26 cellular contexts compared by ENCODE assay signal in genomic region chr1:26022404-26022779, GRCh38. TPM values are rescaled to one million over a fixed set of nuclear protein-coding genes. Genes with fewer than 3 reads are reported as not detected.
A peak's percentile ranks its signal among the peaks of the same experiment; 100 is the strongest.
DNase-seq lines count a peak whose midpoint lies in the region; ATAC-seq and TF ChIP-seq lines count a peak whose summit lies in the region.
"Had no signal": no experiment of that assay in that cellular context is flagged by ENCODE, and none has a peak within 500 bp of the region (broad histone marks: within the 10 kb centered on the region; RNA-seq: fewer than 3 reads in every experiment).

No MANE protein-coding gene starts in this region.

- TF ChIP-seq CTCF in heart right ventricle (IDR thresholded peaks at IDR 0.05), result no peak
- no peak for TF ChIP-seq CTCF in neural progenitor cell (IDR thresholded peaks at IDR 0.05)
- no peak for TF ChIP-seq CTCF in uterus (IDR thresholded peaks at IDR 0.05)

- peaks cover 57% of the 10 kb centered on the region for H3K4me1 Mint-ChIP-seq in neural progenitor cell

- no peaks in the 10 kb centered on the region for H3K9me3 Mint-ChIP-seq in neural progenitor cell
- H3K9me3 Mint-ChIP-seq: activated T-helper 2 cell treated with anti-CD3 and anti-CD28 coated beads, Interferon-gamma antibody, Interleukin-2, Interleukin-4, amounts not matched to agents 10 μg/mL and 5 μg/mL and 100 μg/mL, durations not matched to agents 14 hours and 24 hours and 36 hours had no signal

- no peak overlapping the region for H2AFZ ChIP-seq in neural progenitor cell (replicated peaks)

- DNase-seq in heart right ventricle (no peak), Right ventricle myocardium superior (no peak), neural progenitor cell (ENCODE audit: low spot score) (no peak), uterus (no peak), Kasumi-1 (lab: John Stamatoyannopoulos, UW) (no peak), LoVo (ENCODE audit: low spot score) (no peak)
- DNase-seq in activated CD8-positive, alpha-beta memory T cell treated with anti-CD3 and anti-CD28 coated beads for 24 hours, result no peak
- DNase-seq: activated CD4-positive, alpha-beta T cell treated with anti-CD3 and anti-CD28 coated beads for 48 hours; central memory CD4-positive, alpha-beta T cell; DMS153; effector memory CD4-positive, alpha-beta T cell; GF-D8; left lung; NCI-H2029 treated with DMSO at 0.1 percent for 48 hours; NCI-H446 treated with DMSO at 0.1 percent for 48 hours; small intestine; stimulated activated CD4-positive, alpha-beta T cell treated with anti-CD3 and anti-CD28 coated beads, Interleukin-4, amount 100 ng/mL, for 24 hours; SW 1271 had no signal

- TF ChIP-seq POLR2A in uterus (IDR thresholded peaks at IDR 0.05), result no peak

- no peaks in the 10 kb centered on the region for H4K20me1 ChIP-seq in neural progenitor cell (ENCODE audit: low read depth)

- ATAC-seq in heart right ventricle (peak in 4 of 8 donors; percentile 1 to 10 (median 1)), Right ventricle myocardium superior (ENCODE audit: poor library complexity) (no peak)
- ATAC-seq: GM12878 had no signal

- H3K4me3 Mint-ChIP-seq in neural progenitor cell, result peak overlapping the region; percentile 66
- H3K4me3 Mint-ChIP-seq: CD14-positive monocyte had no signal

- no peak overlapping the region for H3K27ac Mint-ChIP-seq in neural progenitor cell
- H3K27ac Mint-ChIP-seq: activated T-helper 2 cell treated with anti-CD3 and anti-CD28 coated beads, Interferon-gamma antibody, Interleukin-2, Interleukin-4, amounts not matched to agents 10 μg/mL and 5 μg/mL and 100 μg/mL, durations not matched to agents 14 hours and 24 hours and 36 hours had no signal

- H3K4me2 ChIP-seq in neural progenitor cell, result peak overlapping the region; percentile 70
- H3K4me2 ChIP-seq: KMS-11 had no signal

- H3K9me3 ChIP-seq in heart right ventricle (no peaks in the 10 kb centered on the region), neural progenitor cell (ENCODE audit: low read depth) (no peaks in the 10 kb centered on the region), uterus (no peaks in the 10 kb centered on the region)
- H3K9me3 ChIP-seq: esophagus muscularis mucosa, left lung had no signal

- no peaks in the 10 kb centered on the region for H3K36me3 Mint-ChIP-seq in neural progenitor cell

- H3K36me3 ChIP-seq in heart right ventricle (no peaks in the 10 kb centered on the region), neural progenitor cell (no peaks in the 10 kb centered on the region), uterus (no peaks in the 10 kb centered on the region)
- H3K36me3 ChIP-seq: esophagus muscularis mucosa, left lung had no signal

- H3K4me1 ChIP-seq in heart right ventricle (peaks cover 9 to 65% (median 38%) of the 10 kb centered on the region in 9 donors), neural progenitor cell (peaks cover 10% of the 10 kb centered on the region), uterus (peaks cover 0 to 5% of the 10 kb centered on the region in 2 donors)

- peaks cover 5% of the 10 kb centered on the region for H3K27me3 Mint-ChIP-seq in neural progenitor cell (ENCODE audit: insufficient read depth, low read depth)

- H3K79me2 ChIP-seq in neural progenitor cell (ENCODE audit: low read depth), result no peaks in the 10 kb centered on the region

- 50 to 55% methylated on average over 8 of the region's 8 CpGs for WGBS in heart right ventricle, 2 donors

- H3K27me3 ChIP-seq in heart right ventricle (no peaks in the 10 kb centered on the region), neural progenitor cell (no peaks in the 10 kb centered on the region), uterus (no peaks in the 10 kb centered on the region)
- H3K27me3 ChIP-seq: esophagus muscularis mucosa, left lung had no signal

- H3K4me3 ChIP-seq in heart right ventricle (peak overlapping the region in 5 of 10 donors; percentile 27 to 49 (median 38)), neural progenitor cell (no peak overlapping the region), uterus (no peak overlapping the region)
- H3K4me3 ChIP-seq: GM12878, left lung had no signal

- intact Hi-C loops in heart right ventricle (cut with DNase I) (no loop called here), Right ventricle myocardium superior (cut with DNase I) (no loop called here), uterus (cut with DNase I; ENCODE audit: low total_unique reads) (no loop called here)

- no peak overlapping the region for H3K9ac ChIP-seq in neural progenitor cell
- H3K9ac ChIP-seq: KMS-11 had no signal

- H3K27ac ChIP-seq in heart right ventricle (peak overlapping the region; percentile 34 to 97 (median 84)), cingulate gyrus (ENCODE audit: low read depth, low read length) (peak overlapping the region; percentile 65), neural progenitor cell (no peak overlapping the region), uterus (peak overlapping the region; percentile 53 to 66)
- H3K27ac ChIP-seq: esophagus muscularis mucosa, KMS-11, left lung had no signal

- no peaks in the 10 kb centered on the region for H3F3A ChIP-seq in neural progenitor cell (ENCODE audit: low read depth)

RNA-seq across cellular contexts. Expression of gene EXTL1, which starts 0.8 kb away (rescaled TPM):
- 10 to 100 TPM in 5 of 10 donors, 1 to 10 TPM in 5; 1.1 to 17.0 (median 9.1) TPM for total RNA-seq in heart right ventricle
- 1 to 10 TPM in 1 of 2 donors, under 1 TPM in 1; 0.91 to 5.3 TPM for polyA plus RNA-seq in heart right ventricle
- 11.9 TPM for total RNA-seq in Right ventricle myocardium superior
- total RNA-seq in neural progenitor cell (ENCODE audit: low replicate concordance), result 0.95 and 2.1 TPM in 2 replicates
- total RNA-seq in uterus, result 1 to 10 TPM in 2 of 4 donors, under 1 TPM in 1, not detected in 1; 0.26 to 2.7 (median 1.7) TPM
- total RNA-seq: activated T-helper 2 cell treated with anti-CD3 and anti-CD28 coated beads, Interferon-gamma antibody, Interleukin-2, Interleukin-4, amounts not matched to agents 10 μg/mL and 5 μg/mL and 100 μg/mL, durations not matched to agents 14 hours and 24 hours and 36 hours; GM12878 had no signal
- polyA plus RNA-seq: CD14-positive monocyte, GM12878 had no signal

RNA-seq across cellular contexts. Expression of gene SLC30A2, which starts 23.5 kb away (rescaled TPM):
- total RNA-seq in heart right ventricle (10 to 100 TPM in 3 of 10 donors, 1 to 10 TPM in 7; 2.6 to 14.4 (median 8.9) TPM), Right ventricle myocardium superior (3.0 TPM), neural progenitor cell (ENCODE audit: low replicate concordance) (not detected in 2 replicates), uterus (under 1 TPM in 2 of 4 donors, not detected in 2; 0.07 to 0.49 TPM)
- polyA plus RNA-seq in heart right ventricle, result 1 to 10 TPM in 1 of 2 donors, under 1 TPM in 1; 0.97 to 3.6 TPM
- total RNA-seq: activated T-helper 2 cell treated with anti-CD3 and anti-CD28 coated beads, Interferon-gamma antibody, Interleukin-2, Interleukin-4, amounts not matched to agents 10 μg/mL and 5 μg/mL and 100 μg/mL, durations not matched to agents 14 hours and 24 hours and 36 hours; osteocyte; RPMI7951 had no signal
- polyA plus RNA-seq: CD14-positive monocyte, GM12878 had no signal

RNA-seq across cellular contexts. Expression of gene PAFAH2, which starts 24.5 kb away (rescaled TPM):
- 10 to 100 TPM in 6 of 10 donors, 1 to 10 TPM in 4; 7.5 to 19.3 (median 12.4) TPM for total RNA-seq in heart right ventricle
- polyA plus RNA-seq in heart right ventricle, result 1 to 10 TPM; 3.4 to 7.1 TPM
- 12.1 TPM for total RNA-seq in Right ventricle myocardium superior
- total RNA-seq in neural progenitor cell (ENCODE audit: low replicate concordance), result 16.6 and 18.2 TPM in 2 replicates
- total RNA-seq in uterus, result 10 to 100 TPM in 1 of 4 donors, 1 to 10 TPM in 3; 6.2 to 12.3 (median 9.2) TPM

RNA-seq across cellular contexts. Expression of gene TRIM63, which starts 45.0 kb away (rescaled TPM):
- total RNA-seq in heart right ventricle (100 to 1,000 TPM; 191 to 415 (median 222) TPM), Right ventricle myocardium superior (229 TPM), neural progenitor cell (ENCODE audit: low replicate concordance) (not detected in 2 replicates), uterus (1 to 10 TPM in 1 of 4 donors, under 1 TPM in 1, not detected in 2; 0.77 to 5.4 TPM)
- polyA plus RNA-seq in heart right ventricle, result 100 to 1,000 TPM; 194 to 305 TPM
- total RNA-seq: activated T-helper 2 cell treated with anti-CD3 and anti-CD28 coated beads, Interferon-gamma antibody, Interleukin-2, Interleukin-4, amounts not matched to agents 10 μg/mL and 5 μg/mL and 100 μg/mL, durations not matched to agents 14 hours and 24 hours and 36 hours; GM12878; osteocyte had no signal
- polyA plus RNA-seq: CD14-positive monocyte, GM12878 had no signal
